In the genomic region with DNA sequence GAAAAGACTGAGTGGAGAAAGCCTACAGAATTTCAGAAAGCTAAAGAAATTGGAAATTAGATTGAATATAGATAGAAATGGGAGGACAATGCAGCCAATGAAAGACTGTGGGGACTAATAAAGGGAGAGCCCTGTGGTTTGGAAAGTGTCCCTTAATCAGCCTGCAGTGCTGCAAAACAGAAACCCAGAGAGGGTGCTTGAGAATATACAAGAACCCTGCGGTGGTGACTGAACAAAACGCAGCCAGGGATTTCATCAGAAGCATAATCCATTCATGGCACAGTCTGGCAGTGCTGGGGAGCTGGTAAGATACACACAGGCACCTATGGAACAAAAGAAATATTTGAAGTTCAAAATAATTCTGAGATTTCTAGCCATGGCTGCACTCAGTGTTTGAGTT, we compare ENCODE assay signal across 2 cellular contexts.
TF ChIP-seq lines count a peak whose summit lies in the region.

No MANE protein-coding gene starts in this region.

TF ChIP-seq in IMR-90, 13 proteins besides CTCF, POLR2A, EP300 and RAD21 (continued from another document):
- TF ChIP-seq USF2 (IDR thresholded peaks at IDR 0.05; ENCODE audit: low read depth, low read length) (no peak), MXI1 (IDR thresholded peaks at IDR 0.05; ENCODE audit: borderline replicate concordance, low read depth, low read length) (no peak), MAFK (IDR thresholded peaks at IDR 0.05; ENCODE audit: low read depth, low read length) (no peak)
TF ChIP-seq in IMR-90: peak in this region for 0.

TF ChIP-seq in SK-N-SH treated with all-trans-retinoic acid at 6 μM for 48 hours, 23 proteins besides CTCF, POLR2A, EP300 and RAD21 (continued from another document):
- no peak for TF ChIP-seq ZNF8 (CRISPR knock-in tag; IDR thresholded peaks at IDR 0.05)
- no peak for TF ChIP-seq ARNTL (CRISPR knock-in tag; IDR thresholded peaks at IDR 0.05; ENCODE audit: borderline replicate concordance, low read depth)
- TF ChIP-seq ESRRG (CRISPR knock-in tag; IDR thresholded peaks at IDR 0.05), result no peak
- no peak for TF ChIP-seq ZFP3 (CRISPR knock-in tag; IDR thresholded peaks at IDR 0.05)
- TF ChIP-seq CREB5 (CRISPR knock-in tag; IDR thresholded peaks at IDR 0.05; ENCODE audit: low read depth), result no peak
- no peak for TF ChIP-seq SNAI2 (CRISPR knock-in tag; IDR thresholded peaks at IDR 0.05)
- TF ChIP-seq TOX (CRISPR knock-in tag; IDR thresholded peaks at IDR 0.05; ENCODE audit: borderline replicate concordance), result no peak
- TF ChIP-seq ZFP30 (CRISPR knock-in tag; IDR thresholded peaks at IDR 0.05), result no peak
- TF ChIP-seq ZNF70 (CRISPR knock-in tag; IDR thresholded peaks at IDR 0.05), result no peak
- no peak for TF ChIP-seq BACH2 (CRISPR knock-in tag; IDR thresholded peaks at IDR 0.05; ENCODE audit: borderline replicate concordance)
- TF ChIP-seq ZNF565 (CRISPR knock-in tag; conservative IDR thresholded peaks at IDR 0.05; ENCODE audit: low read depth), result no peak
